15 cellular contexts compared by ENCODE assay signal in the genomic region with DNA sequence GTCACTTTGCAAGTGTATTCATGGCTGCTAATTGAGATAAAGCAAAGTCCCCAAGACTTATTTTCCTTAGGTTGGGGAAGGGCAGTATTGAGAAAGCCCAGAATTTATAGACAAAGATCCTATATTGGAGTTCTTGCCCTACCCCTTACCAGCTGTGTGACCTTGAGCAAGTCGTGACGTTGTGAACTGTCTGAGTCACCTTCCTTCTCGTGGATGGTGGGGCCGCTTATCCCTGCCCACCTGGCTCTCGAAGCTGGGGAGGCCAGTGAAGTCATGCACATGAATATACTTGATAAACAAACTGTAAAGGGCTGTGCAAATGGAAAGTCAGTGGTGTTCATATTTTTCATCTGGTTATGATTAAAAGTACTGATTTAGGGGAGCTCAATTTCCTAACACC.
DNase-seq lines count a peak whose midpoint lies in the region; ATAC-seq, FAIRE-seq and TF ChIP-seq lines count a peak whose summit lies in the region.
"Had no signal": no experiment of that assay in that cellular context is flagged by ENCODE, and none has a peak within 500 bp of the region (broad histone marks: within the 10 kb centered on the region; RNA-seq: fewer than 3 reads in every experiment).

No MANE protein-coding gene starts in this region.

- CTCF ChIA-PET in mammary epithelial cell (lab: Charles Lee; ENCODE audit: low non-redundant PET) = no interaction called here

- H2AFZ ChIP-seq in mammary epithelial cell (ENCODE audit: low read depth, low read length) = no peak overlapping the region

- BruUV-seq in mammary epithelial cell (replicated peaks; lab: Mats Ljungman, UMichigan) = no TSS peak

- no peak for ATAC-seq in Right ventricle myocardium superior (ENCODE audit: poor library complexity)
- ATAC-seq: T-helper 17 cell had no signal

- H3K4me1 ChIP-seq in right atrium auricular region (peaks cover 0 to 80% of the 10 kb centered on the region in 2 donors), mammary epithelial cell (ENCODE audit: insufficient read depth, low read length) (peaks cover 40% of the 10 kb centered on the region), kidney (ENCODE audit: control insufficient read depth in 1 of 2, insufficient read depth in 1 of 2, low read depth in 1 of 2, low read length in 2 of 2) (peaks cover 12 to 25% of the 10 kb centered on the region in 2 donors)

- H3K4me3 ChIP-seq in right atrium auricular region (no peak overlapping the region), mammary epithelial cell (replicated peaks in 1 of 3; ENCODE audit: insufficient read depth in 1 of 3, low read depth in 2 of 3, low read length in 3 of 3) (no peak overlapping the region), kidney (ENCODE audit: low read length in 2 of 2) (no peak overlapping the region)

- DNase-seq in right atrium auricular region (ENCODE audit: low spot score) = no peak
- no peak for DNase-seq in Right ventricle myocardium superior
- peak; percentile 24 for DNase-seq in mammary epithelial cell
- DNase-seq in kidney = no peak
- DNase-seq in NCI-H2196 treated with DMSO at 0.1 percent for 48 hours (lab: John Stamatoyannopoulos, UW; ENCODE audit: unreplicated experiment) = no peak
- DNase-seq in GM19240 (ENCODE audit: insufficient read length, low spot score) = no peak
- DNase-seq in stimulated activated CD8-positive, alpha-beta memory T cell treated with anti-CD3 and anti-CD28 coated beads, Interleukin-4, amount 100 ng/mL, for 48 hours = no peak
- DNase-seq in superior temporal gyrus (ENCODE audit: extremely low spot score) = no peak
- DNase-seq: activated naive CD4-positive, alpha-beta T cell treated with anti-CD3 and anti-CD28 coated beads for 36 hours; GOT3; hypothalamus; midbrain; NCI-H146; T-helper 17 cell had no signal

- TF ChIP-seq CTCF in right atrium auricular region (IDR thresholded peaks at IDR 0.05) = no peak
- TF ChIP-seq CTCF in mammary epithelial cell (conservative IDR thresholded peaks at IDR 0.05 in 1 of 2, IDR thresholded peaks at IDR 0.05 in 1 of 2; ENCODE audit: extremely low read depth in 1 of 2, insufficient read depth in 1 of 2, low read depth in 1 of 2, low read length in 2 of 2) = no peak
- no peak for TF ChIP-seq CTCF in kidney (IDR thresholded peaks at IDR 0.05; ENCODE audit: borderline replicate concordance, extremely low read depth, insufficient read depth)

- H4K20me1 ChIP-seq in mammary epithelial cell (ENCODE audit: insufficient read depth, low read length) = no peaks in the 10 kb centered on the region

- peaks cover 73% of the 10 kb centered on the region for H3K79me2 ChIP-seq in mammary epithelial cell (ENCODE audit: insufficient read depth, low read length)

- H3K9me3 ChIP-seq in right atrium auricular region (no peaks in the 10 kb centered on the region), mammary epithelial cell (replicated peaks; ENCODE audit: insufficient read depth, low read length) (no peaks in the 10 kb centered on the region), kidney (ENCODE audit: control insufficient read depth in 1 of 2, low read length in 2 of 2) (no peaks in the 10 kb centered on the region)

- H3K36me3 ChIP-seq in right atrium auricular region (peaks cover 15% of the 10 kb centered on the region), mammary epithelial cell (ENCODE audit: insufficient read depth, low read length) (no peaks in the 10 kb centered on the region), kidney (ENCODE audit: control insufficient read depth in 1 of 2, insufficient read depth in 2 of 2, low read length in 2 of 2) (no peaks in the 10 kb centered on the region)

- in situ Hi-C loops in mammary epithelial cell (cut with MboI; ENCODE audit: low sequenced_read_pairs in 2 of 2) = no loop called here

- no peak overlapping the region for H3K4me2 ChIP-seq in mammary epithelial cell (ENCODE audit: insufficient read depth, low read depth, low read length)

- 26% methylated on average over 5 of the region's 5 CpGs for WGBS in mammary epithelial cell (ENCODE audit: low coverage, missing lambda C conversion rate)

- peak overlapping the region; percentile 99 to 100 for H3K27ac ChIP-seq in right atrium auricular region
- H3K27ac ChIP-seq in mammary epithelial cell (ENCODE audit: insufficient read depth, low read depth, low read length) = no peak overlapping the region
- H3K27ac ChIP-seq in kidney (ENCODE audit: low read depth in 2 of 2, low read length in 2 of 2) = peak overlapping the region; percentile 0 to 1

- intact Hi-C loops in Right ventricle myocardium superior (cut with DNase I) = no loop called here
- intact Hi-C loops in mammary epithelial cell (cut with micrococcal nuclease) = no loop called here
- intact Hi-C loops in kidney (cut with DNase I) = no loop called here

- no peak overlapping the region for H3K9ac ChIP-seq in mammary epithelial cell (ENCODE audit: insufficient read depth, low read length)
- no peak overlapping the region for H3K9ac ChIP-seq in kidney (ENCODE audit: low read length in 2 of 2)

- FAIRE-seq in kidney (lab: Jason Lieb, UNC) = no peak
- FAIRE-seq: HTR-8/SVneo had no signal

- H3K27me3 ChIP-seq in right atrium auricular region (no peaks in the 10 kb centered on the region), mammary epithelial cell (ENCODE audit: insufficient read depth, low read length) (no peaks in the 10 kb centered on the region)

- dilution Hi-C loops in mammary epithelial cell (cut with HindIII; ENCODE audit: low sequenced_read_pairs) = no loop called here
